10 cellular contexts compared by ENCODE assay signal in genomic region chr20:41249371-41249770, GRCh38.
DNase-seq lines count a peak whose midpoint lies in the region; ATAC-seq and TF ChIP-seq lines count a peak whose summit lies in the region.
"Had no signal": no experiment of that assay in that cellular context is flagged by ENCODE, and none has a peak within 500 bp of the region (broad histone marks: within the 10 kb centered on the region; RNA-seq: fewer than 3 reads in every experiment).

No MANE protein-coding gene starts in this region.

- H2AFZ ChIP-seq in hepatocyte = no peak overlapping the region

- no peaks in the 10 kb centered on the region for H3K27me3 Mint-ChIP-seq in activated naive CD8-positive, alpha-beta T cell treated with anti-CD3 and anti-CD28 coated beads, Interleukin-2, amount 50 U/mL, for 24 hours
- H3K27me3 Mint-ChIP-seq in activated naive CD8-positive, alpha-beta T cell treated with anti-CD3 and anti-CD28 coated beads for 36 hours = no peaks in the 10 kb centered on the region

- H3K4me3 ChIP-seq in hepatocyte = no peak overlapping the region
- H3K4me3 ChIP-seq in skeletal muscle satellite cell (ENCODE audit: low read length) = peak overlapping the region; percentile 42
- H3K4me3 ChIP-seq: BLaER1 had no signal

- no peaks in the 10 kb centered on the region for H3K9me3 Mint-ChIP-seq in activated naive CD8-positive, alpha-beta T cell treated with anti-CD3 and anti-CD28 coated beads, Interleukin-2, amount 50 U/mL, for 24 hours
- no peaks in the 10 kb centered on the region for H3K9me3 Mint-ChIP-seq in activated naive CD8-positive, alpha-beta T cell treated with anti-CD3 and anti-CD28 coated beads for 36 hours
- H3K9me3 Mint-ChIP-seq: T-helper 1 cell treated with Interleukin-12 subunit alpha and Interleukin-12 subunit beta and Interleukin-4 antibody, amounts not matched to agents 30 μg/mL and 1 μg/mL, for 36 hours had no signal

- DNase-seq in activated naive CD8-positive, alpha-beta T cell treated with anti-CD3 and anti-CD28 coated beads, Interleukin-2, amount 50 U/mL, for 24 hours = no peak
- no peak for DNase-seq in activated naive CD8-positive, alpha-beta T cell treated with anti-CD3 and anti-CD28 coated beads for 36 hours
- peak in 35 of 56 donors; percentile 12 to 69 (median 36) for DNase-seq in amygdala (lab: John Stamatoyannopoulos, UW)
- DNase-seq in hepatocyte (ENCODE audit: low spot score) = peak; percentile 60
- DNase-seq in SIG-M5 (lab: John Stamatoyannopoulos, UW) = no peak
- no peak for DNase-seq in DMS 273 treated with DMSO at 0.1 percent for 48 hours (lab: John Stamatoyannopoulos, UW)

- H3K27ac Mint-ChIP-seq in activated naive CD8-positive, alpha-beta T cell treated with anti-CD3 and anti-CD28 coated beads, Interleukin-2, amount 50 U/mL, for 24 hours = peak overlapping the region; percentile 69
- H3K27ac Mint-ChIP-seq in activated naive CD8-positive, alpha-beta T cell treated with anti-CD3 and anti-CD28 coated beads for 36 hours = no peak overlapping the region
- H3K27ac Mint-ChIP-seq: T-helper 1 cell treated with Interleukin-12 subunit alpha and Interleukin-12 subunit beta and Interleukin-4 antibody, amounts not matched to agents 30 μg/mL and 1 μg/mL, for 36 hours had no signal

- H3K9ac ChIP-seq in skeletal muscle satellite cell (ENCODE audit: low read depth, low read length) = peak overlapping the region; percentile 91
- H3K9ac ChIP-seq: BLaER1 had no signal

- peaks cover 33% of the 10 kb centered on the region for H3K4me1 ChIP-seq in hepatocyte (ENCODE audit: insufficient read depth)
- H3K4me1 ChIP-seq in skeletal muscle satellite cell (ENCODE audit: control insufficient read depth, insufficient read depth, low read length) = peaks cover 80% of the 10 kb centered on the region

- ATAC-seq in activated naive CD8-positive, alpha-beta T cell treated with anti-CD3 and anti-CD28 coated beads, Interleukin-2, amount 50 U/mL, for 24 hours = peak; percentile 44
- ATAC-seq in HG02642 (IDR thresholded peaks at IDR 0.05; ENCODE audit: poor library complexity, unreplicated experiment) = no peak

- no peak overlapping the region for H3K4me3 Mint-ChIP-seq in activated naive CD8-positive, alpha-beta T cell treated with anti-CD3 and anti-CD28 coated beads, Interleukin-2, amount 50 U/mL, for 24 hours
- no peak overlapping the region for H3K4me3 Mint-ChIP-seq in activated naive CD8-positive, alpha-beta T cell treated with anti-CD3 and anti-CD28 coated beads for 36 hours
- H3K4me3 Mint-ChIP-seq: T-helper 1 cell treated with Interleukin-12 subunit alpha and Interleukin-12 subunit beta and Interleukin-4 antibody, amounts not matched to agents 30 μg/mL and 1 μg/mL, for 36 hours had no signal

- peak overlapping the region; percentile 77 for H3K27ac ChIP-seq in hepatocyte
- H3K27ac ChIP-seq: BLaER1 had no signal

- no peaks in the 10 kb centered on the region for H4K20me1 ChIP-seq in hepatocyte (ENCODE audit: insufficient read depth, poor library complexity, severe bottlenecking)
- H4K20me1 ChIP-seq: BLaER1 had no signal

- TF ChIP-seq CTCF in hepatocyte (IDR thresholded peaks at IDR 0.05; ENCODE audit: poor library complexity) = no peak

- H3K36me3 ChIP-seq in hepatocyte (replicated peaks; ENCODE audit: insufficient read depth, low read depth) = no peaks in the 10 kb centered on the region
- H3K36me3 ChIP-seq in skeletal muscle satellite cell (ENCODE audit: insufficient read depth, low read length) = peaks cover 18% of the 10 kb centered on the region
- H3K36me3 ChIP-seq: BLaER1 had no signal

- H3K9me3 ChIP-seq in hepatocyte (ENCODE audit: low read depth) (no peaks in the 10 kb centered on the region), skeletal muscle satellite cell (replicated peaks; ENCODE audit: low read length) (no peaks in the 10 kb centered on the region)
- H3K9me3 ChIP-seq: BLaER1 had no signal

- H3K4me2 ChIP-seq in hepatocyte (peak overlapping the region; percentile 34), skeletal muscle satellite cell (ENCODE audit: low read length) (peak overlapping the region; percentile 70)

- H3K4me1 Mint-ChIP-seq in activated naive CD8-positive, alpha-beta T cell treated with anti-CD3 and anti-CD28 coated beads, Interleukin-2, amount 50 U/mL, for 24 hours = peaks cover 26% of the 10 kb centered on the region
- peaks cover 2% of the 10 kb centered on the region for H3K4me1 Mint-ChIP-seq in activated naive CD8-positive, alpha-beta T cell treated with anti-CD3 and anti-CD28 coated beads for 36 hours

- 57% methylated on average over 5 of the region's 5 CpGs for WGBS in hepatocyte (ENCODE audit: low lambda C conversion rate, missing lambda C conversion rate)

- H3K27me3 ChIP-seq in hepatocyte (no peaks in the 10 kb centered on the region), skeletal muscle satellite cell (ENCODE audit: control insufficient read depth, insufficient read depth, low read length) (no peaks in the 10 kb centered on the region)
- H3K27me3 ChIP-seq: BLaER1 had no signal

- no peaks in the 10 kb centered on the region for H3K36me3 Mint-ChIP-seq in activated naive CD8-positive, alpha-beta T cell treated with anti-CD3 and anti-CD28 coated beads, Interleukin-2, amount 50 U/mL, for 24 hours (ENCODE audit: low read depth)
- no peaks in the 10 kb centered on the region for H3K36me3 Mint-ChIP-seq in activated naive CD8-positive, alpha-beta T cell treated with anti-CD3 and anti-CD28 coated beads for 36 hours

- peaks cover 3% of the 10 kb centered on the region for H3K79me2 ChIP-seq in hepatocyte

- no peaks in the 10 kb centered on the region for H3K9me2 ChIP-seq in hepatocyte (replicated peaks; ENCODE audit: insufficient read depth)

Comparison
In these comparisons a context has a peak if more than half of its experiments do, and no peak if none do; other contexts are left out.
1. DNase-seq: peak in amygdala (35 of 56) and hepatocyte (single experiment); none in activated naive CD8-positive, alpha-beta T cell treated with anti-CD3 and anti-CD28 coated beads, Interleukin-2, amount 50 U/mL, for 24 hours (single experiment), activated naive CD8-positive, alpha-beta T cell treated with anti-CD3 and anti-CD28 coated beads for 36 hours (single experiment), SIG-M5 (single experiment) and DMS 273 treated with DMSO at 0.1 percent for 48 hours (single experiment).